In genomic region chr9:136316896-136317676, GRCh38 we compare ENCODE assay signal across 1 cellular context.
TF ChIP-seq lines count a peak whose summit lies in the region.

No MANE protein-coding gene starts in this region.

TF ChIP-seq in K562, 482 proteins besides CTCF, POLR2A, EP300 and RAD21:
- TF ChIP-seq GABPA (tag; conservative IDR thresholded peaks at IDR 0.05; ENCODE audit: low read depth), result no peak
- TF ChIP-seq EGR1 (conservative IDR thresholded peaks at IDR 0.05), result peak; percentile 47
- no peak for TF ChIP-seq NFIX (CRISPR knock-in tag; IDR thresholded peaks at IDR 0.05; ENCODE audit: low read depth)
- no peak for TF ChIP-seq U2AF1 (optimal IDR thresholded peaks at IDR 0.05; ENCODE audit: low read depth, low read length)
